Comparison of ENCODE assay signal across 13 cellular contexts in the genomic region with DNA sequence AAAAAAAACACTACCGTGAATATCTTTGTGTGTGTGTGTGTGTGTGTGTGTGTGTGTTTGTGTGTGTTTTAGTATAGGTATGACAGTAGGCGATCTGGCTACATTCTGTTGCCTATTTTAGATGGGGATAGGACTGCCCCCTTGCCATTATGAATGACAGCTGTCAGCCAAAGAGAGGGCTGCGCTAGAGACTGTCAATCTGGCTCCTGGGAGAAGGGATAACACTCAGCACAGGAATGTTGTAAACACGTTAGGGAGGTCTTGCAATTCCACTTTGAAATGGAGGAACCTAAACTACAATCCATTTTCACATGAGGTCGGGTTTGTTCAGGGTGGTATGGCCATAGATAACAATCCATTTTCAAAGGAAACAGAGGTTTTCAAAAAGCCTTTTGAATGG. TPM values are rescaled to one million over a fixed set of nuclear protein-coding genes. Genes with fewer than 3 reads are reported as not detected.
A peak's percentile ranks its signal among the peaks of the same experiment; 100 is the strongest.
DNase-seq lines count a peak whose midpoint lies in the region; TF ChIP-seq lines count a peak whose summit lies in the region.
"Had no signal": no experiment of that assay in that cellular context is flagged by ENCODE, and none has a peak within 500 bp of the region (broad histone marks: within the 10 kb centered on the region; RNA-seq: fewer than 3 reads in every experiment).

No MANE protein-coding gene starts in this region.

- no peak overlapping the region for H2BK12ac ChIP-seq in H9 (ENCODE audit: insufficient read length, low read depth, low read length)

- H2BK120ac ChIP-seq in H9 (ENCODE audit: low read depth, low read length, poor library complexity, severe bottlenecking): no peak overlapping the region

- no peak overlapping the region for H3K56ac ChIP-seq in H9 (ENCODE audit: insufficient read length, low read depth, low read length)

- H2BK15ac ChIP-seq in H9 (ENCODE audit: low read depth, low read length): no peak overlapping the region

- H3K36me3 Mint-ChIP-seq in endodermal cell (ENCODE audit: low read depth) (no peaks in the 10 kb centered on the region), type B pancreatic cell (no peaks in the 10 kb centered on the region), H9 (ENCODE audit: insufficient read depth in 1 of 3, low read depth in 3 of 3) (no peaks in the 10 kb centered on the region; a peak in 1 of 7 replicates)
- H3K36me3 Mint-ChIP-seq: CD8-positive, alpha-beta T cell had no signal

- H3K4me3 Mint-ChIP-seq in endodermal cell (no peak overlapping the region), type B pancreatic cell (peak overlapping the region; percentile 21), H9 (no peak overlapping the region; a peak in 1 of 5 replicates)
- H3K4me3 Mint-ChIP-seq: CD14-positive monocyte; CD8-positive, alpha-beta T cell had no signal

- no peaks in the 10 kb centered on the region for H3K79me2 ChIP-seq in H9 (ENCODE audit: insufficient read depth, low read length)

- H3T11ph ChIP-seq in H9 (ENCODE audit: low read length): no peak overlapping the region

- H2AFZ ChIP-seq in H9 (ENCODE audit: low read length): no peak overlapping the region

- H3K27ac Mint-ChIP-seq in endodermal cell: no peak overlapping the region
- H3K27ac Mint-ChIP-seq in type B pancreatic cell: peak overlapping the region; percentile 67
- peak overlapping the region in 1 of 3 experiments; percentile 74; a peak in 1 of 7 replicates for H3K27ac Mint-ChIP-seq in H9
- H3K27ac Mint-ChIP-seq: CD8-positive, alpha-beta T cell had no signal

- no peak overlapping the region for H4K8ac ChIP-seq in H9 (replicated peaks; ENCODE audit: insufficient read length, low read depth, low read length)

- H3K4ac ChIP-seq in H9 (ENCODE audit: low read depth, low read length): no peak overlapping the region

- H4K91ac ChIP-seq in H9 (ENCODE audit: insufficient read length, low read depth, low read length): no peak overlapping the region

- H3K9me3 Mint-ChIP-seq in endodermal cell: no peaks in the 10 kb centered on the region
- peaks cover 5% of the 10 kb centered on the region for H3K9me3 Mint-ChIP-seq in type B pancreatic cell
- H3K9me3 Mint-ChIP-seq in H9: no peaks in the 10 kb centered on the region
- H3K9me3 Mint-ChIP-seq: CD8-positive, alpha-beta T cell had no signal

- H3K23ac ChIP-seq in H9 (ENCODE audit: insufficient read length, low read depth, low read length): no peak overlapping the region

- no peaks in the 10 kb centered on the region for H3K23me2 ChIP-seq in H9 (ENCODE audit: insufficient read length, low read depth, low read length, poor library complexity, severe bottlenecking)

- H3K14ac ChIP-seq in H9 (ENCODE audit: insufficient read depth, low read length): no peak overlapping the region

- H3K27me3 Mint-ChIP-seq in endodermal cell (ENCODE audit: insufficient read depth) (peaks cover 28% of the 10 kb centered on the region), type B pancreatic cell (peaks cover 2% of the 10 kb centered on the region), H9 (ENCODE audit: low read depth) (peaks cover 66% of the 10 kb centered on the region)

- H3K36me3 ChIP-seq in endodermal cell (ENCODE audit: control insufficient read depth, insufficient read depth, low read length): no peaks in the 10 kb centered on the region

- 64 to 67% methylated on average over 2 to 5 of the region's 5 CpGs for WGBS in endodermal cell (ENCODE audit: insufficient coverage in 1 of 2, insufficient read length in 1 of 2), 2 experiments
- no CpG with 5 or more reads among the region's 5 CpGs for WGBS in H9 (ENCODE audit: extremely low coverage, insufficient read length, low lambda C conversion rate)

- no peaks in the 10 kb centered on the region for H3K79me1 ChIP-seq in H9 (ENCODE audit: insufficient read depth, low read depth, low read length, poor library complexity, severe bottlenecking)

- H3K18ac ChIP-seq in H9 (ENCODE audit: insufficient read length, low read depth, low read length): no peak overlapping the region

- no peak overlapping the region for H2AK5ac ChIP-seq in H9 (ENCODE audit: insufficient read length, low read length)

- H3K4me1 ChIP-seq in endodermal cell (ENCODE audit: control insufficient read depth, insufficient read depth, low read length) (peaks cover 7% of the 10 kb centered on the region), H9 (ENCODE audit: insufficient read depth, low read length) (peaks cover 10% of the 10 kb centered on the region; the same call in 1 of the 2 replicates)

- H3K27ac ChIP-seq in VCaP: peak overlapping the region; percentile 86
- no peak overlapping the region for H3K27ac ChIP-seq in endodermal cell (ENCODE audit: low read depth, low read length)
- no peak overlapping the region for H3K27ac ChIP-seq in H9 (ENCODE audit: insufficient read length, low read depth, low read length)
- H3K27ac ChIP-seq: 22Rv1 had no signal

- H3K9ac ChIP-seq in endodermal cell (ENCODE audit: extremely low read depth, low read length, poor library complexity, severe bottlenecking): no peak overlapping the region
- no peak overlapping the region for H3K9ac ChIP-seq in H9 (ENCODE audit: extremely low read depth, insufficient read length, low read length)

- no peak overlapping the region for H4K5ac ChIP-seq in H9 (ENCODE audit: insufficient read length, low read depth, low read length)

- TF ChIP-seq CTCF in VCaP (conservative IDR thresholded peaks at IDR 0.05) (no peak), endodermal cell (conservative IDR thresholded peaks at IDR 0.05) (no peak), type B pancreatic cell (conservative IDR thresholded peaks at IDR 0.05) (no peak), H9 (conservative IDR thresholded peaks at IDR 0.05) (no peak)

- no peak overlapping the region for H2BK5ac ChIP-seq in H9 (ENCODE audit: insufficient read length, low read length)

- DNase-seq in NCI-H82 (lab: John Stamatoyannopoulos, UW) (peak; percentile 58), NCI-H82 treated with DMSO at 0.1 percent for 48 hours (lab: John Stamatoyannopoulos, UW; ENCODE audit: unreplicated experiment) (no peak), endodermal cell (peak; percentile 70), type B pancreatic cell (ENCODE audit: extremely low spot score, unreplicated experiment) (no peak), RPMI8226 (no peak), H9 (no peak)
- no peak for DNase-seq in central memory CD4-positive, alpha-beta T cell
- DNase-seq: CD8-positive, alpha-beta T cell; COR-L47; DMS53 had no signal

- H3K4me1 Mint-ChIP-seq in endodermal cell (peaks cover 36% of the 10 kb centered on the region), type B pancreatic cell (ENCODE audit: unreplicated experiment) (peaks cover 33% of the 10 kb centered on the region), H9 (peaks cover 33 to 47% of the 10 kb centered on the region in 2 experiments)
- H3K4me1 Mint-ChIP-seq: CD14-positive monocyte had no signal

- H2BK20ac ChIP-seq in H9 (ENCODE audit: low read depth, low read length, poor library complexity, severe bottlenecking): no peak overlapping the region

- H3K4me3 ChIP-seq in endodermal cell (ENCODE audit: low read length): no peak overlapping the region

- H3K9me3 ChIP-seq in endodermal cell (ENCODE audit: control insufficient read depth, low read length): no peaks in the 10 kb centered on the region
- H3K9me3 ChIP-seq in H9 (ENCODE audit: control insufficient read depth, low read depth, low read length): no peaks in the 10 kb centered on the region

- no peaks in the 10 kb centered on the region for H3K27me3 ChIP-seq in endodermal cell (ENCODE audit: control insufficient read depth, insufficient read depth, low read length, poor library complexity, severe bottlenecking)
- no peaks in the 10 kb centered on the region for H3K27me3 ChIP-seq in H9 (ENCODE audit: insufficient read depth, low read length)

- no peaks in the 10 kb centered on the region for H4K20me1 ChIP-seq in H9 (ENCODE audit: control insufficient read depth, insufficient read depth, insufficient read length)

- H3K4me2 ChIP-seq in H9 (ENCODE audit: insufficient read depth, insufficient read length, low read length): no peak overlapping the region

RNA-seq across cellular contexts. Expression of gene ETV5, which starts 14.1 kb away (rescaled TPM):
- total RNA-seq in endodermal cell: 10 to 100 TPM; 56.4 to 84.1 TPM
- polyA plus RNA-seq in endodermal cell (2013, experiment 1 of 2): 35.3 TPM
- polyA plus RNA-seq in endodermal cell (2013, experiment 2 of 2): 36.0 TPM
- total RNA-seq in type B pancreatic cell (ENCODE audit: low replicate concordance): 26.4 and 42.2 TPM in 2 replicates
- 7.7 and 8.0 TPM in 2 replicates for total RNA-seq in H9 (2021)

Comparison
In these comparisons a context has a peak if more than half of its experiments do, and no peak if none do; other contexts are left out.
1. DNase-seq: peak in NCI-H82 (single experiment) and endodermal cell (single experiment); none in NCI-H82 treated with DMSO at 0.1 percent for 48 hours (single experiment), type B pancreatic cell (single experiment), RPMI8226 (single experiment), central memory CD4-positive, alpha-beta T cell (single experiment) and H9 (single experiment).